In the genomic region with DNA sequence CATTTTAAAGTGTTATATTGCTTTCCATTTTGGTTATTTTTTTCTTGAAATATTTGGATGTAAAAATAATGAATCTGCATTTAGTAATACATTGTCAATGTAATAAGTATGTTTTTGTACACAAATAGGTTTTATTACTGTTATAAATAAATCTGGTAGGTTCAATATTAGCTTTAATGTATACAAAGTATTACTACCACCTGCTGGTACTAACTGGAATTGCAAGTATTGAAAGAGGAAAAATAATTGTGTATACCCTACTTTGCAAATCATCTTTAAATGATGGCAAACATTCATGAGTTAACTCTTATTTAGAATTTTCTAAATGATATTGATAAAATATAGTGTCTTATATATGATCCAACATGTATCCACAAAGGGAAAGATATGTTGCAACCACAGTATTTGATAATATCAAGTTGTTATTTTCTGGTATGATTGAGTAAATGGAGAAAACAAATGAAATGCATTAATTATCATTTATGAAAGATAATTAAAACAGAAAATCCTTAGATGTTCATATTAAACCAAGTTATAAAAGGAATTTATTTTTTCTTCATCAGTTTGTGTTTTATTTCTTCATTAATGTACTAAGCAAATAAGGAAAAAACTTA, we compare ENCODE assay signal across 8 cellular contexts. TPM values are rescaled to one million over a fixed set of nuclear protein-coding genes. Genes with fewer than 3 reads are reported as not detected.
DNase-seq lines count a peak whose midpoint lies in the region; ATAC-seq and TF ChIP-seq lines count a peak whose summit lies in the region.

No MANE protein-coding gene starts in this region.

- ATAC-seq in GM19455 (IDR thresholded peaks at IDR 0.05; ENCODE audit: unreplicated experiment): no peak

- TF ChIP-seq CTCF in Loucy (conservative IDR thresholded peaks at IDR 0.05; ENCODE audit: low read length): peak; percentile 97
- peak; percentile 44 for TF ChIP-seq CTCF in osteoblast (IDR thresholded peaks at IDR 0.05; ENCODE audit: extremely low read depth, low read depth, low read length)

- no peak overlapping the region for H3K4me3 ChIP-seq in Loucy (ENCODE audit: low read length, poor library complexity, severe bottlenecking)
- H3K4me3 ChIP-seq in osteoblast (ENCODE audit: insufficient read depth, low read length): no peak overlapping the region

- H3K36me3 ChIP-seq in Loucy (ENCODE audit: insufficient read depth, low read length): no peaks in the 10 kb centered on the region
- H3K36me3 ChIP-seq in osteoblast (ENCODE audit: insufficient read depth, low read length): no peaks in the 10 kb centered on the region

- H3K4me1 ChIP-seq in Loucy (ENCODE audit: insufficient read depth, low read length, poor library complexity, severe bottlenecking) (no peaks in the 10 kb centered on the region), osteoblast (ENCODE audit: insufficient read depth, low read length) (no peaks in the 10 kb centered on the region)

- no peaks in the 10 kb centered on the region for H3K9me3 ChIP-seq in Loucy (ENCODE audit: insufficient read depth, low read depth, low read length)
- peaks cover 6% of the 10 kb centered on the region for H3K9me3 ChIP-seq in osteoblast (ENCODE audit: low read depth, low read length)

- H3K9me2 ChIP-seq in Loucy (replicated peaks; ENCODE audit: low read depth, low read length): no peaks in the 10 kb centered on the region

- DNase-seq in DMS53 (lab: John Stamatoyannopoulos, UW): peak; percentile 16
- no peak for DNase-seq in DMS53 treated with DMSO at 0.1 percent for 48 hours (lab: John Stamatoyannopoulos, UW; ENCODE audit: unreplicated experiment)
- peak; percentile 4 for DNase-seq in central memory CD4-positive, alpha-beta T cell
- no peak for DNase-seq in osteoblast (ENCODE audit: insufficient read length, low spot score, missing footprints)
- no peak for DNase-seq in germinal center (ENCODE audit: low spot score)
- no peak for DNase-seq in activated CD4-positive, alpha-beta T cell treated with anti-CD3 and anti-CD28 coated beads, Interleukin-2, amount 50 U/mL, for 48 hours

- no peaks in the 10 kb centered on the region for H3F3A ChIP-seq in Loucy (ENCODE audit: low read depth)

- H3K79me2 ChIP-seq in Loucy (ENCODE audit: insufficient read depth, low read length) (no peaks in the 10 kb centered on the region), osteoblast (ENCODE audit: insufficient read depth, low read length) (no peaks in the 10 kb centered on the region)

- H3K27ac ChIP-seq in osteoblast (ENCODE audit: low read depth, low read length): no peak overlapping the region

- H4K20me1 ChIP-seq in Loucy (ENCODE audit: insufficient read depth, low read length, poor library complexity, severe bottlenecking) (no peaks in the 10 kb centered on the region), osteoblast (ENCODE audit: insufficient read depth, low read length) (no peaks in the 10 kb centered on the region)

- no peak overlapping the region for H3K9ac ChIP-seq in Loucy (ENCODE audit: low read depth, low read length, poor library complexity, severe bottlenecking)

- H3K4me2 ChIP-seq in Loucy (ENCODE audit: low read depth, low read length, poor library complexity, severe bottlenecking): no peak overlapping the region
- no peak overlapping the region for H3K4me2 ChIP-seq in osteoblast (ENCODE audit: insufficient read depth, low read length)

- H2AFZ ChIP-seq in Loucy (ENCODE audit: low read length) (no peak overlapping the region), osteoblast (ENCODE audit: low read length) (no peak overlapping the region)

- H3K27me3 ChIP-seq in Loucy (ENCODE audit: insufficient read depth, low read length, poor library complexity, severe bottlenecking) (no peaks in the 10 kb centered on the region), osteoblast (ENCODE audit: insufficient read depth, low read length) (no peaks in the 10 kb centered on the region)

RNA-seq across cellular contexts. Expression of a gene that starts 3.2 kb away (rescaled TPM):
- total RNA-seq in osteoblast: not detected in 2 replicates

RNA-seq across cellular contexts. Expression of a gene that starts 42.3 kb away (rescaled TPM):
- total RNA-seq in osteoblast: not detected in 2 replicates

RNA-seq across cellular contexts. Expression of a gene that starts 52.6 kb away (rescaled TPM):
- total RNA-seq in osteoblast: not detected in 2 replicates

Comparison
In these comparisons a context has a peak if more than half of its experiments do, and no peak if none do; other contexts are left out.
1. DNase-seq: peak in DMS53 (single experiment) and central memory CD4-positive, alpha-beta T cell (single experiment); none in DMS53 treated with DMSO at 0.1 percent for 48 hours (single experiment), osteoblast (single experiment), germinal center (single experiment) and activated CD4-positive, alpha-beta T cell treated with anti-CD3 and anti-CD28 coated beads, Interleukin-2, amount 50 U/mL, for 48 hours (0 of 2).